1 cellular context compared by ENCODE assay signal in genomic region chr12:76621582-76622024, GRCh38.
A peak's percentile ranks its signal among the peaks of the same experiment; 100 is the strongest.
TF ChIP-seq lines count a peak whose summit lies in the region.

No MANE protein-coding gene starts in this region.

TF ChIP-seq in HepG2, 621 proteins besides CTCF, POLR2A, EP300 and RAD21 (continued from another document and continues in another):
- TF ChIP-seq, protein P1, sequence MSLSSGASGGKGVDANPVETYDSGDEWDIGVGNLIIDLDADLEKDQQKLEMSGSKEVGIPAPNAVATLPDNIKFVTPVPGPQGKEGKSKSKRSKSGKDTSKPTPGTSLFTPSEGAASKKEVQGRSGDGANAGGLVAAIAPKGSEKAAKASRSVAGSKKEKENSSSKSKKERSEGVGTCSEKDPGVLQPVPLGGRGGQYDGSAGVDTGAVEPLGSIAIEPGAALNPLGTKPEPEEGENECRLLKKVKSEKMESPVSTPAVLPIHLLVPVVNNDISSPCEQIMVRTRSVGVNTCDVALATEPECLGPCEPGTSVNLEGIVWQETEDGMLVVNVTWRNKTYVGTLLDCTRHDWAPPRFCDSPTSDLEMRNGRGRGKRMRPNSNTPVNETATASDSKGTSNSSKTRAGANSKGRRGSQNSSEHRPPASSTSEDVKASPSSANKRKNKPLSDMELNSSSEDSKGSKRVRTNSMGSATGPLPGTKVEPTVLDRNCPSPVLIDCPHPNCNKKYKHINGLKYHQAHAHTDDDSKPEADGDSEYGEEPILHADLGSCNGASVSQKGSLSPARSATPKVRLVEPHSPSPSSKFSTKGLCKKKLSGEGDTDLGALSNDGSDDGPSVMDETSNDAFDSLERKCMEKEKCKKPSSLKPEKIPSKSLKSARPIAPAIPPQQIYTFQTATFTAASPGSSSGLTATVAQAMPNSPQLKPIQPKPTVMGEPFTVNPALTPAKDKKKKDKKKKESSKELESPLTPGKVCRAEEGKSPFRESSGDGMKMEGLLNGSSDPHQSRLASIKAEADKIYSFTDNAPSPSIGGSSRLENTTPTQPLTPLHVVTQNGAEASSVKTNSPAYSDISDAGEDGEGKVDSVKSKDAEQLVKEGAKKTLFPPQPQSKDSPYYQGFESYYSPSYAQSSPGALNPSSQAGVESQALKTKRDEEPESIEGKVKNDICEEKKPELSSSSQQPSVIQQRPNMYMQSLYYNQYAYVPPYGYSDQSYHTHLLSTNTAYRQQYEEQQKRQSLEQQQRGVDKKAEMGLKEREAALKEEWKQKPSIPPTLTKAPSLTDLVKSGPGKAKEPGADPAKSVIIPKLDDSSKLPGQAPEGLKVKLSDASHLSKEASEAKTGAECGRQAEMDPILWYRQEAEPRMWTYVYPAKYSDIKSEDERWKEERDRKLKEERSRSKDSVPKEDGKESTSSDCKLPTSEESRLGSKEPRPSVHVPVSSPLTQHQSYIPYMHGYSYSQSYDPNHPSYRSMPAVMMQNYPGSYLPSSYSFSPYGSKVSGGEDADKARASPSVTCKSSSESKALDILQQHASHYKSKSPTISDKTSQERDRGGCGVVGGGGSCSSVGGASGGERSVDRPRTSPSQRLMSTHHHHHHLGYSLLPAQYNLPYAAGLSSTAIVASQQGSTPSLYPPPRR (CRISPR knock-in tag; IDR thresholded peaks at IDR 0.05; ENCODE audit: borderline replicate concordance): peak; percentile 34; the same call in 1 of the 2 replicates
- TF ChIP-seq HDAC1 (CRISPR knock-in tag; IDR thresholded peaks at IDR 0.05) (peak; percentile 43; the same call in 1 of the 2 replicates), KLF13 (CRISPR knock-in tag; IDR thresholded peaks at IDR 0.05) (no peak), FOXA1 (IDR thresholded peaks at IDR 0.05) (peak; percentile 61; the same call in 1 of the 2 replicates), FOXA1 (CRISPR knock-in tag; IDR thresholded peaks at IDR 0.05) (peak; percentile 94), SSRP1 (CRISPR knock-in tag; IDR thresholded peaks at IDR 0.05) (no peak), ZNF580 (CRISPR knock-in tag; IDR thresholded peaks at IDR 0.05; ENCODE audit: borderline replicate concordance, low read depth) (0 out of 2 replicates have a peak, but pooled peaks have one; percentile 43), SALL1 (CRISPR knock-in tag; IDR thresholded peaks at IDR 0.05) (peak; percentile 73; the same call in 1 of the 2 replicates), LCORL (IDR thresholded peaks at IDR 0.05) (peak; percentile 53; the same call in 1 of the 2 replicates), LCORL (CRISPR knock-in tag; IDR thresholded peaks at IDR 0.05) (peak; percentile 58), ARID5B (CRISPR knock-in tag; IDR thresholded peaks at IDR 0.05) (peak; percentile 97), REL (CRISPR knock-in tag; conservative IDR thresholded peaks at IDR 0.05) (no peak), ZNF335 (CRISPR knock-in tag; IDR thresholded peaks at IDR 0.05) (no peak), NRL (CRISPR knock-in tag; IDR thresholded peaks at IDR 0.05; ENCODE audit: borderline replicate concordance) (no peak), ESRRA (CRISPR knock-in tag; IDR thresholded peaks at IDR 0.05; ENCODE audit: low read depth) (no peak), ZNF737 (CRISPR knock-in tag; IDR thresholded peaks at IDR 0.05; ENCODE audit: borderline replicate concordance) (no peak), ZNF550 (CRISPR knock-in tag; IDR thresholded peaks at IDR 0.05; ENCODE audit: borderline replicate concordance) (no peak), YEATS2 (CRISPR knock-in tag; IDR thresholded peaks at IDR 0.05; ENCODE audit: borderline replicate concordance) (peak; percentile 54; the same call in 1 of the 2 replicates), GATAD1 (CRISPR knock-in tag; IDR thresholded peaks at IDR 0.05) (peak; percentile 57; the same call in 1 of the 2 replicates), ZFP90 (CRISPR knock-in tag; IDR thresholded peaks at IDR 0.05; ENCODE audit: borderline replicate concordance) (no peak), ZNF607 (CRISPR knock-in tag; IDR thresholded peaks at IDR 0.05; ENCODE audit: borderline replicate concordance) (no peak), NONO (IDR thresholded peaks at IDR 0.05) (no peak), NONO (CRISPR knock-in tag; conservative IDR thresholded peaks at IDR 0.05) (peak; percentile 66; the same call in 1 of the 2 replicates), CREM (IDR thresholded peaks at IDR 0.05) (peak; percentile 33; the same call in 1 of the 2 replicates), CREM (CRISPR knock-in tag; IDR thresholded peaks at IDR 0.05) (no peak), ZNF484 (CRISPR knock-in tag; IDR thresholded peaks at IDR 0.05; ENCODE audit: borderline replicate concordance, low read depth) (no peak), MAFG (CRISPR knock-in tag; IDR thresholded peaks at IDR 0.05) (no peak), KLF6 (CRISPR knock-in tag; IDR thresholded peaks at IDR 0.05) (no peak), CREB1 (IDR thresholded peaks at IDR 0.05) (no peak), CREB1 (CRISPR knock-in tag; IDR thresholded peaks at IDR 0.05) (peak; percentile 46; the same call in 1 of the 2 replicates), NCOR1 (IDR thresholded peaks at IDR 0.05; ENCODE audit: borderline replicate concordance, low read length) (peak; percentile 76; the same call in 1 of the 2 replicates), MIER3 (CRISPR knock-in tag; IDR thresholded peaks at IDR 0.05; ENCODE audit: borderline replicate concordance) (peak; percentile 81; the same call in 1 of the 2 replicates), ZEB1 (IDR thresholded peaks at IDR 0.05; ENCODE audit: insufficient replicate concordance, low read depth) (peak; percentile 85), NR2F1 (CRISPR knock-in tag; IDR thresholded peaks at IDR 0.05) (peak in 1 of 2 experiments; percentile 66; a peak in 2 of 4 replicates), ZSCAN9 (CRISPR knock-in tag; IDR thresholded peaks at IDR 0.05; ENCODE audit: borderline replicate concordance) (peak; percentile 53; the same call in 1 of the 2 replicates), KLF16 (CRISPR knock-in tag; IDR thresholded peaks at IDR 0.05) (peak in 1 of 2 experiments; percentile 66; a peak in 1 of 4 replicates), ZNF205 (CRISPR knock-in tag; IDR thresholded peaks at IDR 0.05) (0 out of 2 replicates have a peak, but pooled peaks have one; percentile 64), ZNF546 (CRISPR knock-in tag; conservative IDR thresholded peaks at IDR 0.05) (no peak), BCL3 (CRISPR knock-in tag; IDR thresholded peaks at IDR 0.05) (no peak), FOXP4 (CRISPR knock-in tag; IDR thresholded peaks at IDR 0.05) (peak; percentile 89), RFXAP (CRISPR knock-in tag; IDR thresholded peaks at IDR 0.05; ENCODE audit: borderline replicate concordance) (no peak), MZF1 (CRISPR knock-in tag; IDR thresholded peaks at IDR 0.05; ENCODE audit: borderline replicate concordance) (no peak)
- TF ChIP-seq, protein P2, sequence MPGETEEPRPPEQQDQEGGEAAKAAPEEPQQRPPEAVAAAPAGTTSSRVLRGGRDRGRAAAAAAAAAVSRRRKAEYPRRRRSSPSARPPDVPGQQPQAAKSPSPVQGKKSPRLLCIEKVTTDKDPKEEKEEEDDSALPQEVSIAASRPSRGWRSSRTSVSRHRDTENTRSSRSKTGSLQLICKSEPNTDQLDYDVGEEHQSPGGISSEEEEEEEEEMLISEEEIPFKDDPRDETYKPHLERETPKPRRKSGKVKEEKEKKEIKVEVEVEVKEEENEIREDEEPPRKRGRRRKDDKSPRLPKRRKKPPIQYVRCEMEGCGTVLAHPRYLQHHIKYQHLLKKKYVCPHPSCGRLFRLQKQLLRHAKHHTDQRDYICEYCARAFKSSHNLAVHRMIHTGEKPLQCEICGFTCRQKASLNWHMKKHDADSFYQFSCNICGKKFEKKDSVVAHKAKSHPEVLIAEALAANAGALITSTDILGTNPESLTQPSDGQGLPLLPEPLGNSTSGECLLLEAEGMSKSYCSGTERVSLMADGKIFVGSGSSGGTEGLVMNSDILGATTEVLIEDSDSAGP (CRISPR knock-in tag; IDR thresholded peaks at IDR 0.05; ENCODE audit: borderline replicate concordance): no peak
- TF ChIP-seq, protein P3, sequence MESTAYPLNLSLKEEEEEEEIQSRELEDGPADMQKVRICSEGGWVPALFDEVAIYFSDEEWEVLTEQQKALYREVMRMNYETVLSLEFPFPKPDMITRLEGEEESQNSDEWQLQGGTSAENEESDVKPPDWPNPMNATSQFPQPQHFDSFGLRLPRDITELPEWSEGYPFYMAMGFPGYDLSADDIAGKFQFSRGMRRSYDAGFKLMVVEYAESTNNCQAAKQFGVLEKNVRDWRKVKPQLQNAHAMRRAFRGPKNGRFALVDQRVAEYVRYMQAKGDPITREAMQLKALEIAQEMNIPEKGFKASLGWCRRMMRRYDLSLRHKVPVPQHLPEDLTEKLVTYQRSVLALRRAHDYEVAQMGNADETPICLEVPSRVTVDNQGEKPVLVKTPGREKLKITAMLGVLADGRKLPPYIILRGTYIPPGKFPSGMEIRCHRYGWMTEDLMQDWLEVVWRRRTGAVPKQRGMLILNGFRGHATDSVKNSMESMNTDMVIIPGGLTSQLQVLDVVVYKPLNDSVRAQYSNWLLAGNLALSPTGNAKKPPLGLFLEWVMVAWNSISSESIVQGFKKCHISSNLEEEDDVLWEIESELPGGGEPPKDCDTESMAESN (CRISPR knock-in tag; conservative IDR thresholded peaks at IDR 0.05): no peak
- TF ChIP-seq, protein P4, sequence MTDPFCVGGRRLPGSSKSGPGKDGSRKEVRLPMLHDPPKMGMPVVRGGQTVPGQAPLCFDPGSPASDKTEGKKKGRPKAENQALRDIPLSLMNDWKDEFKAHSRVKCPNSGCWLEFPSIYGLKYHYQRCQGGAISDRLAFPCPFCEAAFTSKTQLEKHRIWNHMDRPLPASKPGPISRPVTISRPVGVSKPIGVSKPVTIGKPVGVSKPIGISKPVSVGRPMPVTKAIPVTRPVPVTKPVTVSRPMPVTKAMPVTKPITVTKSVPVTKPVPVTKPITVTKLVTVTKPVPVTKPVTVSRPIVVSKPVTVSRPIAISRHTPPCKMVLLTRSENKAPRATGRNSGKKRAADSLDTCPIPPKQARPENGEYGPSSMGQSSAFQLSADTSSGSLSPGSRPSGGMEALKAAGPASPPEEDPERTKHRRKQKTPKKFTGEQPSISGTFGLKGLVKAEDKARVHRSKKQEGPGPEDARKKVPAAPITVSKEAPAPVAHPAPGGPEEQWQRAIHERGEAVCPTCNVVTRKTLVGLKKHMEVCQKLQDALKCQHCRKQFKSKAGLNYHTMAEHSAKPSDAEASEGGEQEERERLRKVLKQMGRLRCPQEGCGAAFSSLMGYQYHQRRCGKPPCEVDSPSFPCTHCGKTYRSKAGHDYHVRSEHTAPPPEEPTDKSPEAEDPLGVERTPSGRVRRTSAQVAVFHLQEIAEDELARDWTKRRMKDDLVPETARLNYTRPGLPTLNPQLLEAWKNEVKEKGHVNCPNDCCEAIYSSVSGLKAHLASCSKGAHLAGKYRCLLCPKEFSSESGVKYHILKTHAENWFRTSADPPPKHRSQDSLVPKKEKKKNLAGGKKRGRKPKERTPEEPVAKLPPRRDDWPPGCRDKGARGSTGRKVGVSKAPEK (CRISPR knock-in tag; IDR thresholded peaks at IDR 0.05; ENCODE audit: borderline replicate concordance): no peak
- TF ChIP-seq, protein P5, sequence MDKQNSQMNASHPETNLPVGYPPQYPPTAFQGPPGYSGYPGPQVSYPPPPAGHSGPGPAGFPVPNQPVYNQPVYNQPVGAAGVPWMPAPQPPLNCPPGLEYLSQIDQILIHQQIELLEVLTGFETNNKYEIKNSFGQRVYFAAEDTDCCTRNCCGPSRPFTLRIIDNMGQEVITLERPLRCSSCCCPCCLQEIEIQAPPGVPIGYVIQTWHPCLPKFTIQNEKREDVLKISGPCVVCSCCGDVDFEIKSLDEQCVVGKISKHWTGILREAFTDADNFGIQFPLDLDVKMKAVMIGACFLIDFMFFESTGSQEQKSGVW (CRISPR knock-in tag; IDR thresholded peaks at IDR 0.05; ENCODE audit: borderline replicate concordance): no peak
